Comparison of ENCODE assay signal across 1 cellular context in the genomic region with DNA sequence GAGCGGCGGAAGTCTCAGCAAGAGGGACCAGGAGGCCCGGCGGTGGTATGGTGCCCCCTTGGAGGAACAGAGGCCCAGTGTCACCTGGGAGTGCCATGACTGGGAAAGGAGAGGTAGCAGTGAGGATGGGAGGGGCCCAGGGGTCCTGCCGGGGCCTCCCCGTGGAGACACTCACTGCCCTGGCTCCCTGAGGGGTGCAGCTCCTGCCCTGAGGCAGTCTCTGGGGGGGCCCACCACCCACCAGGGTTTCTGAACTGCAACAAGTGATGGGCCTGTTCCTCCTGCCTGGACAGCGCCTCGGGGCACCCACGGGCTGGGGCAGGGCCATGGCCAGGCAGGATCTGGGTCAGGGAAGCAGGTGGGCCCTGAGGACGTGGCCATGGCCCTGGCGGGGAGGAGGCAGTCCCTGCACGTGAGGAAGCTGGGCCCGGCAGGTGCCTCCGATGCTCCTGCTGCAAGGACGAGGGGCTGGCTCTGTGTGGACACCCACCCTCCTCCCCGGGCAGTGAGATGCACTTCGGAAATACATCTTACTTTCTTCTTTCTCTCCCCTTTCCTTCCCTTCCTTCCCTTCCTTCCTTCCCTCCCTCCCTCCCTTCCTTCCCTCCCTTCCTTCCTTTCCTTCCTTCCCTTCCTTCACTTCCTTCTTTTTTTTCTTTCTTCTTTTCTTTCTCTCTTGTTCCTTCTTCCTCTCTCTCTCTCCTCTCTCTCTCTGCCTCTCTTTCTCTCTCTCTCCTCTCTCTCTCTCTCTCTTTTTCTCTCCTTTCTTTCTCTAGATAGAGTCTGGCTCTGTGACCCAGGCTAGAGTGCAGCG.
TF ChIP-seq lines count a peak whose summit lies in the region.

No MANE protein-coding gene starts in this region.

TF ChIP-seq in H1, 55 proteins besides CTCF, POLR2A, EP300 and RAD21:
- no peak for TF ChIP-seq EGR1 (IDR thresholded peaks at IDR 0.05; ENCODE audit: borderline replicate concordance, low read depth, low read length)
